8 cellular contexts compared by ENCODE assay signal in genomic region chr4:159016527-159017137, GRCh38.
DNase-seq lines count a peak whose midpoint lies in the region; ATAC-seq and TF ChIP-seq lines count a peak whose summit lies in the region.

No MANE protein-coding gene starts in this region.

- no peaks in the 10 kb centered on the region for H3K9me3 Mint-ChIP-seq in HFFc6
- H3K9me3 Mint-ChIP-seq in stimulated activated effector memory CD8-positive, alpha-beta T cell treated with anti-CD3 and anti-CD28 coated beads, Interleukin-12 subunit alpha, Interleukin-12 subunit beta, amount 100 ng/mL, for 72 hours, result no peaks in the 10 kb centered on the region

- H3K4me3 Mint-ChIP-seq in HFFc6, result no peak overlapping the region; the same call in 1 of the 2 replicates
- H3K4me3 Mint-ChIP-seq in stimulated activated effector memory CD8-positive, alpha-beta T cell treated with anti-CD3 and anti-CD28 coated beads, Interleukin-12 subunit alpha, Interleukin-12 subunit beta, amount 100 ng/mL, for 72 hours, result no peak overlapping the region

- peaks cover 6% of the 10 kb centered on the region for H3K4me1 Mint-ChIP-seq in HFFc6 (ENCODE audit: low read depth)
- no peaks in the 10 kb centered on the region for H3K4me1 Mint-ChIP-seq in stimulated activated effector memory CD8-positive, alpha-beta T cell treated with anti-CD3 and anti-CD28 coated beads, Interleukin-12 subunit alpha, Interleukin-12 subunit beta, amount 100 ng/mL, for 72 hours

- H3K27ac Mint-ChIP-seq in HFFc6, result no peak overlapping the region
- no peak overlapping the region for H3K27ac Mint-ChIP-seq in stimulated activated effector memory CD8-positive, alpha-beta T cell treated with anti-CD3 and anti-CD28 coated beads, Interleukin-12 subunit alpha, Interleukin-12 subunit beta, amount 100 ng/mL, for 72 hours

- H3K27ac ChIP-seq in muscle layer of colon (ENCODE audit: low read depth, low read length) (peak overlapping the region; percentile 51), testis (no peak overlapping the region)

- 0 out of 2 replicates have a peak, but pooled peaks have one; percentile 12 for TF ChIP-seq CTCF in HFFc6 (IDR thresholded peaks at IDR 0.05)
- TF ChIP-seq CTCF in testis (IDR thresholded peaks at IDR 0.05), result no peak

- H3K27me3 ChIP-seq in NT2/D1 (ENCODE audit: insufficient read depth, insufficient read length), result no peaks in the 10 kb centered on the region
- no peaks in the 10 kb centered on the region for H3K27me3 ChIP-seq in muscle layer of colon (ENCODE audit: control insufficient read depth in 1 of 2, insufficient read depth in 2 of 2, low read length in 2 of 2)
- H3K27me3 ChIP-seq in testis, result no peaks in the 10 kb centered on the region

- ATAC-seq in GM18517 (IDR thresholded peaks at IDR 0.05; ENCODE audit: unreplicated experiment) (peak; percentile 44), HG03439 (IDR thresholded peaks at IDR 0.05; ENCODE audit: unreplicated experiment) (no peak)
- no peak for ATAC-seq in stimulated activated effector memory CD8-positive, alpha-beta T cell treated with anti-CD3 and anti-CD28 coated beads, Interleukin-12 subunit alpha, Interleukin-12 subunit beta, amount 100 ng/mL, for 72 hours

- intact Hi-C loops in testis (cut with DNase I; ENCODE audit: low total_unique reads), result no loop called here

- TF ChIP-seq POLR2A in testis (IDR thresholded peaks at IDR 0.05), result no peak

- H3K27me3 Mint-ChIP-seq in HFFc6 (ENCODE audit: insufficient read depth), result peaks cover 7% of the 10 kb centered on the region

- 29 to 44% methylated on average over 8 of the region's 8 CpGs for WGBS in testis, 2 donors

- no peaks in the 10 kb centered on the region for H3K36me3 Mint-ChIP-seq in HFFc6 (ENCODE audit: low read depth)
- no peaks in the 10 kb centered on the region for H3K36me3 Mint-ChIP-seq in stimulated activated effector memory CD8-positive, alpha-beta T cell treated with anti-CD3 and anti-CD28 coated beads, Interleukin-12 subunit alpha, Interleukin-12 subunit beta, amount 100 ng/mL, for 72 hours

- H3K4me3 ChIP-seq in NT2/D1 (ENCODE audit: insufficient read length, low read depth) (no peak overlapping the region), muscle layer of colon (ENCODE audit: low read depth in 1 of 2, low read length in 2 of 2) (no peak overlapping the region), testis (no peak overlapping the region)

- H3K9ac ChIP-seq in NT2/D1 (ENCODE audit: insufficient read length, low read depth) (no peak overlapping the region), muscle layer of colon (ENCODE audit: low read length) (no peak overlapping the region)

- H3K4me1 ChIP-seq in NT2/D1 (ENCODE audit: insufficient read depth, insufficient read length), result no peaks in the 10 kb centered on the region
- peaks cover 6% of the 10 kb centered on the region for H3K4me1 ChIP-seq in muscle layer of colon (ENCODE audit: insufficient read depth, low read length)
- H3K4me1 ChIP-seq in testis, result no peaks in the 10 kb centered on the region

- H3K36me3 ChIP-seq in NT2/D1 (ENCODE audit: insufficient read depth, insufficient read length, low read length), result no peaks in the 10 kb centered on the region
- H3K36me3 ChIP-seq in muscle layer of colon (ENCODE audit: insufficient read depth, low read length), result no peaks in the 10 kb centered on the region
- no peaks in the 10 kb centered on the region for H3K36me3 ChIP-seq in testis (ENCODE audit: low read depth, missing control alignments)

- no peak for DNase-seq in HFFc6
- peak; percentile 35 for DNase-seq in NT2/D1 (ENCODE audit: low read depth, low spot score)
- no peak for DNase-seq in activated CD4-positive, CD25-positive, alpha-beta regulatory T cell treated with anti-CD3 and anti-CD28 coated beads, Interleukin-2, amount 50 U/mL, for 72 hours
- DNase-seq in stimulated activated effector memory CD8-positive, alpha-beta T cell treated with anti-CD3 and anti-CD28 coated beads, Interleukin-12 subunit alpha, Interleukin-12 subunit beta, amount 100 ng/mL, for 72 hours (ENCODE audit: low spot score in 2 of 2), result no peak
- no peak for DNase-seq in testis

- H3K9me3 ChIP-seq in NT2/D1 (ENCODE audit: insufficient read depth, low read length) (no peaks in the 10 kb centered on the region), muscle layer of colon (ENCODE audit: low read length) (no peaks in the 10 kb centered on the region), testis (no peaks in the 10 kb centered on the region)
